Comparison of ENCODE assay signal across 8 cellular contexts in the genomic region with DNA sequence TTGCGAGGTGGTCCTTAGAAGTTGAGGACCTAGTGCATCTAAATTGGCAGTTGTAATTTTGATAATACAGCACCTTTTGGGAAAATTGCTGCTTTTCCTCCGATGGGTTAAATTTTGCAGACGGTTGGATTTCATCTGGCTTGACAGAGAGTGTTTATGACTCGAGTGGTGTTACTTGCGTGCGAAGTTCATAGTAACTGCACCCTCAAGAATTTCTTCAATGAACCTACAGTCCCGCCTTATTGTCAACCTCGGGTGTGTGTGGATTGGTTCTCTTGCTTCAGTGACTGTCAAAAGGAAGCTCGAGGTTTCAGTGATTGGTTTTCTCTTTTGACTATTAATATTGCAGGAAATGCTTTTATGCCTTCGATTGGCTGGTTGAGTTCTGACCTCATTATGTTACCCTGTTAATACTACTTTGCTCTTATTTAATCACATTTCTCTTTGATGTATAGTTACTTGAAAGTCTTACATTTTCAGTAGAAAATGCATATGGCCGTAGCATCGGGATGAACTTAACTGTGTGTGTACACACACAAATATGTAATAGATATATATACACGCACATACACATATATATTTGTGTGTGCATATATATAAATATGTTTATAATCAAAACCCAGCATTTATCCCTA. TPM values are rescaled to one million over a fixed set of nuclear protein-coding genes. Genes with fewer than 3 reads are reported as not detected.
A peak's percentile ranks its signal among the peaks of the same experiment; 100 is the strongest.
DNase-seq lines count a peak whose midpoint lies in the region; ATAC-seq, FAIRE-seq and TF ChIP-seq lines count a peak whose summit lies in the region.

No MANE protein-coding gene starts in this region.

- peak overlapping the region; percentile 96 for H3K4me3 Mint-ChIP-seq in activated naive CD8-positive, alpha-beta T cell

- peak overlapping the region; percentile 60 to 88 (median 81) for H3K4me3 ChIP-seq in pancreas

- intact Hi-C loops in pancreas (cut with DNase I), result no loop called here

- peak; percentile 69 for DNase-seq in Daoy (ENCODE audit: low read depth)
- peak; percentile 41 for DNase-seq in KG1 (lab: John Stamatoyannopoulos, UW)
- peak; percentile 73 for DNase-seq in RPMI8226
- peak; percentile 89 for DNase-seq in glomerular visceral epithelial cell (ENCODE audit: extremely low spot score)
- DNase-seq in pancreas, result peak in 3 of 6 donors; percentile 27 to 40 (median 32)
- DNase-seq in ureter (ENCODE audit: low spot score), result peak; percentile 52

- H3K36me3 Mint-ChIP-seq in activated naive CD8-positive, alpha-beta T cell, result peaks cover 6% of the 10 kb centered on the region

- H3K27me3 Mint-ChIP-seq in activated naive CD8-positive, alpha-beta T cell, result no peaks in the 10 kb centered on the region

- H3K27ac ChIP-seq in pancreas, result peak overlapping the region; percentile 99 to 100 (median 100)

- H3K27ac Mint-ChIP-seq in activated naive CD8-positive, alpha-beta T cell, result peak overlapping the region; percentile 92

- FAIRE-seq in pancreas (lab: Jason Lieb, UNC), result peak; percentile 80

- H3K4me1 Mint-ChIP-seq in activated naive CD8-positive, alpha-beta T cell (ENCODE audit: low read depth), result peaks cover 53% of the 10 kb centered on the region

- WGBS in pancreas, 2 donors, result 6 to 8% methylated on average over 13 of the region's 13 CpGs

- ATAC-seq in GM21786 (IDR thresholded peaks at IDR 0.05; ENCODE audit: unreplicated experiment) (peak; percentile 39), pancreas (peak; percentile 18 to 43 (median 36))

- H3K9me3 Mint-ChIP-seq in activated naive CD8-positive, alpha-beta T cell (ENCODE audit: low read depth), result no peaks in the 10 kb centered on the region

- no peaks in the 10 kb centered on the region for H3K36me3 ChIP-seq in pancreas

- no peak for TF ChIP-seq CTCF in pancreas (IDR thresholded peaks at IDR 0.05)

- H3K27me3 ChIP-seq in pancreas, result no peaks in the 10 kb centered on the region

- no peaks in the 10 kb centered on the region for H3K9me3 ChIP-seq in pancreas

- H3K4me1 ChIP-seq in pancreas, result peaks cover 5 to 8% (median 7%) of the 10 kb centered on the region in 3 donors

RNA-seq across cellular contexts. Expression of a gene that starts 1.5 kb away (rescaled TPM):
- total RNA-seq in Daoy (2014; rRNA removed; shearing (Covaris generic)), result 13.0 and 23.7 TPM in 2 replicates
- total RNA-seq in pancreas (10 to 100 TPM; 10.1 to 17.7 (median 13.0) TPM), ureter (51.2 TPM)
- 1 to 10 TPM; 3.1 to 9.1 TPM for polyA plus RNA-seq in pancreas
